In the genomic region with DNA sequence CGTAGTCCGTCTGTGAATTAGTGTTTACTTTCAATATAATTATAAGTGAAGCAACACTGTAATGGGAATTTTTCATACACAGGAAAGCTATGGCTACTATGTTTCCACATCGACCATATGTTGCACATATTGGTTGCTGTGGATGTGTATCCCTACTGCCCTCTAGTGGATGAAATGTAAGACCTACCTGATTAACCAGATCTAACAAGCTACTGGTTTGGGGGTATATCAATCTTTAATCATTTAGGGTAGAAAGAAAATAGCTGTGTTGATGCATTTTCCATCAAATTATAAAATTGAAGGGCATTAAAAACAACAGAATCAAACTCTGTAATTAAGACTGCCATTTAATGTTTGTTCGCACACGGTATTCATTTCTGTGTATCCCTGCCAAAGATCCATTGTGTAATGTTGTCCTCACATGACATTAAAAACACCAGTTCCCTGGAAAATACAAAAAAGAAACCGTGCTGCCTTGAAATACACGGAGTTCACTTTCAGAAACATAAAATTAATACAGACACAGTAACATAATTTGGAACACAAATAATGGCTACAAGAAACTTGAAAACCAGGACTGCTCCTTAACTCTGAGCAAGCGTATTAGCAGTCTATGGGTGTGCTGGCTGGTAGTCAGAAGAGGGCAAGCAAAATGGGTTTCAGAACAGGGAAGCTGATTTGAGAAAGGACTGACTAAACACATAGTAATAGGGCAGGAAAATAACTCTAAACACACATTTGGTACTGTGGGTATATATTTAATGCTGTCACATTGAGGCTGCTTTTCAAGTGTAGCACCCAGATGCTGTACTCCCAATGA, we compare ENCODE assay signal across 8 cellular contexts.
A peak's percentile ranks its signal among the peaks of the same experiment; 100 is the strongest.
DNase-seq lines count a peak whose midpoint lies in the region; ATAC-seq and TF ChIP-seq lines count a peak whose summit lies in the region.

No MANE protein-coding gene starts in this region.

- H3K36me3 ChIP-seq in heart right ventricle: no peaks in the 10 kb centered on the region

- H3K27me3 Mint-ChIP-seq in activated naive CD8-positive, alpha-beta T cell treated with anti-CD3 and anti-CD28 coated beads, Interleukin-2, amount 10 ng/mL, durations not matched to agents 7 days and 5 days: no peaks in the 10 kb centered on the region

- POLR2A ChIA-PET in activated naive CD8-positive, alpha-beta T cell treated with anti-CD3 and anti-CD28 coated beads, Interleukin-2, amount 10 ng/mL, durations not matched to agents 7 days and 5 days (lab: Charles Lee): no interaction called here

- H3K9me3 Mint-ChIP-seq in activated naive CD8-positive, alpha-beta T cell treated with anti-CD3 and anti-CD28 coated beads, Interleukin-2, amount 10 ng/mL, durations not matched to agents 7 days and 5 days: no peaks in the 10 kb centered on the region

- ATAC-seq in GM19328 (IDR thresholded peaks at IDR 0.05; ENCODE audit: unreplicated experiment): peak; percentile 59
- ATAC-seq in HG03196 (IDR thresholded peaks at IDR 0.05; ENCODE audit: unreplicated experiment): peak; percentile 75
- ATAC-seq in activated naive CD8-positive, alpha-beta T cell treated with anti-CD3 and anti-CD28 coated beads, Interleukin-2, amount 10 ng/mL, durations not matched to agents 7 days and 5 days (ENCODE audit: low read depth): peak; percentile 83
- peak; percentile 79 to 91 (median 84) for ATAC-seq in heart right ventricle

- no peak overlapping the region for H3K27ac Mint-ChIP-seq in activated naive CD8-positive, alpha-beta T cell treated with anti-CD3 and anti-CD28 coated beads, Interleukin-2, amount 10 ng/mL, durations not matched to agents 7 days and 5 days

- no peaks in the 10 kb centered on the region for H3K36me3 Mint-ChIP-seq in activated naive CD8-positive, alpha-beta T cell treated with anti-CD3 and anti-CD28 coated beads, Interleukin-2, amount 10 ng/mL, durations not matched to agents 7 days and 5 days

- peak; percentile 63 for DNase-seq in DMS153 treated with DMSO at 0.1 percent for 48 hours (lab: John Stamatoyannopoulos, UW; ENCODE audit: unreplicated experiment)
- peak; percentile 94 for DNase-seq in NCI-H2171 treated with DMSO at 0.1 percent for 48 hours (lab: John Stamatoyannopoulos, UW)
- no peak for DNase-seq in activated naive CD8-positive, alpha-beta T cell treated with anti-CD3 and anti-CD28 coated beads, Interleukin-2, amount 10 ng/mL, durations not matched to agents 7 days and 5 days
- DNase-seq in heart right ventricle: no peak
- DNase-seq in renal cortical epithelial cell (ENCODE audit: low read depth): peak; percentile 87
- DNase-seq in OCI-M2 (lab: John Stamatoyannopoulos, UW; ENCODE audit: unreplicated experiment): no peak

- intact Hi-C loops in heart right ventricle (cut with DNase I): loop anchor here in 6 of 10 donors (5.0 to 10.0 kb wide), 5 partner anchors 33 to 203 kb away; no protein-coding TSS in a partner anchor

- peak overlapping the region in 5 of 10 donors; percentile 2 to 27 (median 23) for H3K4me3 ChIP-seq in heart right ventricle

- H3K9me3 ChIP-seq in heart right ventricle: no peaks in the 10 kb centered on the region

- no peak overlapping the region for H3K4me3 Mint-ChIP-seq in activated naive CD8-positive, alpha-beta T cell treated with anti-CD3 and anti-CD28 coated beads, Interleukin-2, amount 10 ng/mL, durations not matched to agents 7 days and 5 days

- 21 to 26% methylated on average over 8 of the region's 8 CpGs for WGBS in heart right ventricle, 2 donors

- no peaks in the 10 kb centered on the region for H3K27me3 ChIP-seq in heart right ventricle

- peak; percentile 73 to 92 (median 86) for TF ChIP-seq CTCF in heart right ventricle (IDR thresholded peaks at IDR 0.05)

- peak overlapping the region; percentile 2 to 72 (median 45) for H3K27ac ChIP-seq in heart right ventricle

- H3K4me1 ChIP-seq in heart right ventricle: peaks cover 0 to 71% (median 32%) of the 10 kb centered on the region in 9 donors

- peaks cover 6% of the 10 kb centered on the region for H3K4me1 Mint-ChIP-seq in activated naive CD8-positive, alpha-beta T cell treated with anti-CD3 and anti-CD28 coated beads, Interleukin-2, amount 10 ng/mL, durations not matched to agents 7 days and 5 days

Comparison
In these comparisons a context has a peak if more than half of its experiments do, and no peak if none do; other contexts are left out.
1. DNase-seq: peak in DMS153 treated with DMSO at 0.1 percent for 48 hours (single experiment), NCI-H2171 treated with DMSO at 0.1 percent for 48 hours (single experiment) and renal cortical epithelial cell (single experiment); none in activated naive CD8-positive, alpha-beta T cell treated with anti-CD3 and anti-CD28 coated beads, Interleukin-2, amount 10 ng/mL, durations not matched to agents 7 days and 5 days (single experiment), heart right ventricle (0 of 2) and OCI-M2 (single experiment).
2. Peak in every context shown above with its lines, with median percentiles within 50 percentile points of each other: ATAC-seq.